ENCODE assay signal across 1 cellular context in the genomic region with DNA sequence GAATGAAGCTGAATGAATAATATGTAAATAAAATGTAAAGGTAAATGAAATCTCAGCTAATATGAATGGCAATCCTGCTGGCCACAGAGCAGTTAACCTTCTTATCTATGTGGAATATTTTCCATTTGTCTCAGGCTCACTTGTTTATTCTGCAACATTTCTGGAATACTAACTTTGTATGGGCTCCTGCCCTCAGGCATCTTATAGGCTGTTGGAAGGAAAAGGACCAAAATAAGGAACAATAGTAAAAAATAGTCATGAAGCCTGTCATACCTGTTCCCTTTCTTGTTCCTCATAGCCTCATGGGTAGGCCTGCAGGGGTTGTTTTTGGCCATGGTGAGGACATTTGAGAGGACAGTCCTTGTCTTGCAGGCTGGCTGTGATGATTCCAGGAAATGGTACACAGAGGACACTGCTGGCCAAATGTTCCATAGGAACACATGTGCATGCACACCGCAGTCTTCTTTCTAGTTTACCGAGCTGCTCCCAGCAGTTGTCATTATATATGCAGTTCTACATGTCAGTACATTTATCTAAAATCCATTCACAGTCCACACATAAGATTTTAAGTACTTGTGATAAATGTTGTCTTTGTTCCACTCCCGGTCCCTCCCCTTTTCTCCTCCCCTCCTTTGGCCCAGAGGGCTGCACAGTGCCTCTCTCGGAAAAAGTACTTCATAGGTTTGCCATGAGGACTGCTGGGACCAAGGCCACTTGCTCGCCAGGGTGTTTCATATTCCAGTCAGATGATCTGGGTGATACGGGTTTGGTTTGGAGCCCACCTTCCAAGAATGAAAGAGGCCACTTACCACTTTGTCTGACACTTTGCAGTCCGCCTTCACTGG.
TF ChIP-seq lines count a peak whose summit lies in the region.

No MANE protein-coding gene starts in this region.

TF ChIP-seq in WTC11, 78 proteins besides CTCF, POLR2A, EP300 and RAD21 (continued from another document):
- TF ChIP-seq, protein P1, sequence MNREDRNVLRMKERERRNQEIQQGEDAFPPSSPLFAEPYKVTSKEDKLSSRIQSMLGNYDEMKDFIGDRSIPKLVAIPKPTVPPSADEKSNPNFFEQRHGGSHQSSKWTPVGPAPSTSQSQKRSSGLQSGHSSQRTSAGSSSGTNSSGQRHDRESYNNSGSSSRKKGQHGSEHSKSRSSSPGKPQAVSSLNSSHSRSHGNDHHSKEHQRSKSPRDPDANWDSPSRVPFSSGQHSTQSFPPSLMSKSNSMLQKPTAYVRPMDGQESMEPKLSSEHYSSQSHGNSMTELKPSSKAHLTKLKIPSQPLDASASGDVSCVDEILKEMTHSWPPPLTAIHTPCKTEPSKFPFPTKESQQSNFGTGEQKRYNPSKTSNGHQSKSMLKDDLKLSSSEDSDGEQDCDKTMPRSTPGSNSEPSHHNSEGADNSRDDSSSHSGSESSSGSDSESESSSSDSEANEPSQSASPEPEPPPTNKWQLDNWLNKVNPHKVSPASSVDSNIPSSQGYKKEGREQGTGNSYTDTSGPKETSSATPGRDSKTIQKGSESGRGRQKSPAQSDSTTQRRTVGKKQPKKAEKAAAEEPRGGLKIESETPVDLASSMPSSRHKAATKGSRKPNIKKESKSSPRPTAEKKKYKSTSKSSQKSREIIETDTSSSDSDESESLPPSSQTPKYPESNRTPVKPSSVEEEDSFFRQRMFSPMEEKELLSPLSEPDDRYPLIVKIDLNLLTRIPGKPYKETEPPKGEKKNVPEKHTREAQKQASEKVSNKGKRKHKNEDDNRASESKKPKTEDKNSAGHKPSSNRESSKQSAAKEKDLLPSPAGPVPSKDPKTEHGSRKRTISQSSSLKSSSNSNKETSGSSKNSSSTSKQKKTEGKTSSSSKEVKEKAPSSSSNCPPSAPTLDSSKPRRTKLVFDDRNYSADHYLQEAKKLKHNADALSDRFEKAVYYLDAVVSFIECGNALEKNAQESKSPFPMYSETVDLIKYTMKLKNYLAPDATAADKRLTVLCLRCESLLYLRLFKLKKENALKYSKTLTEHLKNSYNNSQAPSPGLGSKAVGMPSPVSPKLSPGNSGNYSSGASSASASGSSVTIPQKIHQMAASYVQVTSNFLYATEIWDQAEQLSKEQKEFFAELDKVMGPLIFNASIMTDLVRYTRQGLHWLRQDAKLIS (CRISPR knock-in tag; IDR thresholded peaks at IDR 0.05; ENCODE audit: borderline replicate concordance): no peak
- TF ChIP-seq, protein P2, sequence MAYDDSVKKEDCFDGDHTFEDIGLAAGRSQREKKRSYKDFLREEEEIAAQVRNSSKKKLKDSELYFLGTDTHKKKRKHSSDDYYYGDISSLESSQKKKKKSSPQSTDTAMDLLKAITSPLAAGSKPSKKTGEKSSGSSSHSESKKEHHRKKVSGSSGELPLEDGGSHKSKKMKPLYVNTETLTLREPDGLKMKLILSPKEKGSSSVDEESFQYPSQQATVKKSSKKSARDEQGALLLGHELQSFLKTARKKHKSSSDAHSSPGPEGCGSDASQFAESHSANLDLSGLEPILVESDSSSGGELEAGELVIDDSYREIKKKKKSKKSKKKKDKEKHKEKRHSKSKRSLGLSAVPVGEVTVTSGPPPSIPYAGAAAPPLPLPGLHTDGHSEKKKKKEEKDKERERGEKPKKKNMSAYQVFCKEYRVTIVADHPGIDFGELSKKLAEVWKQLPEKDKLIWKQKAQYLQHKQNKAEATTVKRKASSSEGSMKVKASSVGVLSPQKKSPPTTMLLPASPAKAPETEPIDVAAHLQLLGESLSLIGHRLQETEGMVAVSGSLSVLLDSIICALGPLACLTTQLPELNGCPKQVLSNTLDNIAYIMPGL (CRISPR knock-in tag; IDR thresholded peaks at IDR 0.05): no peak
- TF ChIP-seq, protein P3, sequence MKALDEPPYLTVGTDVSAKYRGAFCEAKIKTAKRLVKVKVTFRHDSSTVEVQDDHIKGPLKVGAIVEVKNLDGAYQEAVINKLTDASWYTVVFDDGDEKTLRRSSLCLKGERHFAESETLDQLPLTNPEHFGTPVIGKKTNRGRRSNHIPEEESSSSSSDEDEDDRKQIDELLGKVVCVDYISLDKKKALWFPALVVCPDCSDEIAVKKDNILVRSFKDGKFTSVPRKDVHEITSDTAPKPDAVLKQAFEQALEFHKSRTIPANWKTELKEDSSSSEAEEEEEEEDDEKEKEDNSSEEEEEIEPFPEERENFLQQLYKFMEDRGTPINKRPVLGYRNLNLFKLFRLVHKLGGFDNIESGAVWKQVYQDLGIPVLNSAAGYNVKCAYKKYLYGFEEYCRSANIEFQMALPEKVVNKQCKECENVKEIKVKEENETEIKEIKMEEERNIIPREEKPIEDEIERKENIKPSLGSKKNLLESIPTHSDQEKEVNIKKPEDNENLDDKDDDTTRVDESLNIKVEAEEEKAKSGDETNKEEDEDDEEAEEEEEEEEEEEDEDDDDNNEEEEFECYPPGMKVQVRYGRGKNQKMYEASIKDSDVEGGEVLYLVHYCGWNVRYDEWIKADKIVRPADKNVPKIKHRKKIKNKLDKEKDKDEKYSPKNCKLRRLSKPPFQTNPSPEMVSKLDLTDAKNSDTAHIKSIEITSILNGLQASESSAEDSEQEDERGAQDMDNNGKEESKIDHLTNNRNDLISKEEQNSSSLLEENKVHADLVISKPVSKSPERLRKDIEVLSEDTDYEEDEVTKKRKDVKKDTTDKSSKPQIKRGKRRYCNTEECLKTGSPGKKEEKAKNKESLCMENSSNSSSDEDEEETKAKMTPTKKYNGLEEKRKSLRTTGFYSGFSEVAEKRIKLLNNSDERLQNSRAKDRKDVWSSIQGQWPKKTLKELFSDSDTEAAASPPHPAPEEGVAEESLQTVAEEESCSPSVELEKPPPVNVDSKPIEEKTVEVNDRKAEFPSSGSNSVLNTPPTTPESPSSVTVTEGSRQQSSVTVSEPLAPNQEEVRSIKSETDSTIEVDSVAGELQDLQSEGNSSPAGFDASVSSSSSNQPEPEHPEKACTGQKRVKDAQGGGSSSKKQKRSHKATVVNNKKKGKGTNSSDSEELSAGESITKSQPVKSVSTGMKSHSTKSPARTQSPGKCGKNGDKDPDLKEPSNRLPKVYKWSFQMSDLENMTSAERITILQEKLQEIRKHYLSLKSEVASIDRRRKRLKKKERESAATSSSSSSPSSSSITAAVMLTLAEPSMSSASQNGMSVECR (CRISPR knock-in tag; IDR thresholded peaks at IDR 0.05; ENCODE audit: borderline replicate concordance): no peak
- TF ChIP-seq, protein P4, sequence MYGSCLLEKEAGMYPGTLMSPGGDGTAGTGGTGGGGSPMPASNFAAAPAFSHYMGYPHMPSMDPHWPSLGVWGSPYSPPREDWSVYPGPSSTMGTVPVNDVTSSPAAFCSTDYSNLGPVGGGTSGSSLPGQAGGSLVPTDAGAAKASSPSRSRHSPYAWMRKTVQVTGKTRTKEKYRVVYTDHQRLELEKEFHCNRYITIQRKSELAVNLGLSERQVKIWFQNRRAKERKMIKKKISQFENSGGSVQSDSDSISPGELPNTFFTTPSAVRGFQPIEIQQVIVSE (CRISPR knock-in tag; IDR thresholded peaks at IDR 0.05; ENCODE audit: borderline replicate concordance): no peak
- TF ChIP-seq, protein P5, sequence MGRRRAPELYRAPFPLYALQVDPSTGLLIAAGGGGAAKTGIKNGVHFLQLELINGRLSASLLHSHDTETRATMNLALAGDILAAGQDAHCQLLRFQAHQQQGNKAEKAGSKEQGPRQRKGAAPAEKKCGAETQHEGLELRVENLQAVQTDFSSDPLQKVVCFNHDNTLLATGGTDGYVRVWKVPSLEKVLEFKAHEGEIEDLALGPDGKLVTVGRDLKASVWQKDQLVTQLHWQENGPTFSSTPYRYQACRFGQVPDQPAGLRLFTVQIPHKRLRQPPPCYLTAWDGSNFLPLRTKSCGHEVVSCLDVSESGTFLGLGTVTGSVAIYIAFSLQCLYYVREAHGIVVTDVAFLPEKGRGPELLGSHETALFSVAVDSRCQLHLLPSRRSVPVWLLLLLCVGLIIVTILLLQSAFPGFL (CRISPR knock-in tag; IDR thresholded peaks at IDR 0.05; ENCODE audit: borderline replicate concordance): no peak
- TF ChIP-seq ZNF138 (CRISPR knock-in tag; conservative IDR thresholded peaks at IDR 0.05) (no peak), ZBTB21 (CRISPR knock-in tag; IDR thresholded peaks at IDR 0.05; ENCODE audit: borderline replicate concordance) (no peak), ESRRA (CRISPR knock-in tag; IDR thresholded peaks at IDR 0.05; ENCODE audit: borderline replicate concordance) (no peak), SMAD4 (CRISPR knock-in tag; IDR thresholded peaks at IDR 0.05) (no peak)
- TF ChIP-seq, protein P6, sequence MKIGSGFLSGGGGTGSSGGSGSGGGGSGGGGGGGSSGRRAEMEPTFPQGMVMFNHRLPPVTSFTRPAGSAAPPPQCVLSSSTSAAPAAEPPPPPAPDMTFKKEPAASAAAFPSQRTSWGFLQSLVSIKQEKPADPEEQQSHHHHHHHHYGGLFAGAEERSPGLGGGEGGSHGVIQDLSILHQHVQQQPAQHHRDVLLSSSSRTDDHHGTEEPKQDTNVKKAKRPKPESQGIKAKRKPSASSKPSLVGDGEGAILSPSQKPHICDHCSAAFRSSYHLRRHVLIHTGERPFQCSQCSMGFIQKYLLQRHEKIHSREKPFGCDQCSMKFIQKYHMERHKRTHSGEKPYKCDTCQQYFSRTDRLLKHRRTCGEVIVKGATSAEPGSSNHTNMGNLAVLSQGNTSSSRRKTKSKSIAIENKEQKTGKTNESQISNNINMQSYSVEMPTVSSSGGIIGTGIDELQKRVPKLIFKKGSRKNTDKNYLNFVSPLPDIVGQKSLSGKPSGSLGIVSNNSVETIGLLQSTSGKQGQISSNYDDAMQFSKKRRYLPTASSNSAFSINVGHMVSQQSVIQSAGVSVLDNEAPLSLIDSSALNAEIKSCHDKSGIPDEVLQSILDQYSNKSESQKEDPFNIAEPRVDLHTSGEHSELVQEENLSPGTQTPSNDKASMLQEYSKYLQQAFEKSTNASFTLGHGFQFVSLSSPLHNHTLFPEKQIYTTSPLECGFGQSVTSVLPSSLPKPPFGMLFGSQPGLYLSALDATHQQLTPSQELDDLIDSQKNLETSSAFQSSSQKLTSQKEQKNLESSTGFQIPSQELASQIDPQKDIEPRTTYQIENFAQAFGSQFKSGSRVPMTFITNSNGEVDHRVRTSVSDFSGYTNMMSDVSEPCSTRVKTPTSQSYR (CRISPR knock-in tag; IDR thresholded peaks at IDR 0.05): no peak
- TF ChIP-seq, protein P7, sequence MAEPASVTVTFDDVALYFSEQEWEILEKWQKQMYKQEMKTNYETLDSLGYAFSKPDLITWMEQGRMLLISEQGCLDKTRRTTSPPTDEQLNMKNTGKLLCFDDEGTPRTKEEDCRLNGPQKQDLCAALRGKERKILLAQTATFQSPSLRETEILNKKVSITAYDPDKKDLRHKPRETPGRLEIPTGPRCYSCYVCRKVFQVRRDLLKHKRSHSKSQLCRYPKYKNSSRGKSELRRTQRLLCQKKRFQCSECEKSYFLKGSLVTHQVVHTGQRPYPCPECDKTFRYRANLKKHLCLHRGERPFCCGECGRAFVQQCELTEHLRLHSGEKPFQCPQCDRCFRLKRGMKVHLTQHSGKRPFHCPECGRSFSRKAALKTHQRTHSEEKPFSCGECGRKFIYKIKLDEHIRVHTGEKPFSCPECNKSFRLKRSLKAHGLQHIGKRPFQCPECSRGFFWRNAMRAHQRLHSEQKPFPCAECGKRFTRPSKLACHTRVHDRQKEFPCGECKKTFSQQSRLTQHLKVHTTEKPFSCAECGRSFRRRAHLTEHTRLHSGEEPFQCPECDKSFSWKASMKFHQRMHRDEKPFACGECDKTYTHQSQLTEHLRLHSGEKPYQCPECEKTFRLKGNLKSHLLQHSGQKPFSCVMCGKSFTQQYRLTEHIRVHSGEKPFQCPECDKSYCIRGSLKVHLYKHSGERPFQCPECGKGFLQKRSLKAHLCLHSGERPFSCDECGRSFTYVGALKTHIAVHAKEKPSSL (CRISPR knock-in tag; conservative IDR thresholded peaks at IDR 0.05): no peak
- TF ChIP-seq, protein P8, sequence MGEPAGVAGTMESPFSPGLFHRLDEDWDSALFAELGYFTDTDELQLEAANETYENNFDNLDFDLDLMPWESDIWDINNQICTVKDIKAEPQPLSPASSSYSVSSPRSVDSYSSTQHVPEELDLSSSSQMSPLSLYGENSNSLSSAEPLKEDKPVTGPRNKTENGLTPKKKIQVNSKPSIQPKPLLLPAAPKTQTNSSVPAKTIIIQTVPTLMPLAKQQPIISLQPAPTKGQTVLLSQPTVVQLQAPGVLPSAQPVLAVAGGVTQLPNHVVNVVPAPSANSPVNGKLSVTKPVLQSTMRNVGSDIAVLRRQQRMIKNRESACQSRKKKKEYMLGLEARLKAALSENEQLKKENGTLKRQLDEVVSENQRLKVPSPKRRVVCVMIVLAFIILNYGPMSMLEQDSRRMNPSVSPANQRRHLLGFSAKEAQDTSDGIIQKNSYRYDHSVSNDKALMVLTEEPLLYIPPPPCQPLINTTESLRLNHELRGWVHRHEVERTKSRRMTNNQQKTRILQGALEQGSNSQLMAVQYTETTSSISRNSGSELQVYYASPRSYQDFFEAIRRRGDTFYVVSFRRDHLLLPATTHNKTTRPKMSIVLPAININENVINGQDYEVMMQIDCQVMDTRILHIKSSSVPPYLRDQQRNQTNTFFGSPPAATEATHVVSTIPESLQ (CRISPR knock-in tag; IDR thresholded peaks at IDR 0.05): no peak
TF ChIP-seq in WTC11: peak in this region for 0.
